16 cellular contexts compared by ENCODE assay signal in genomic region chr14:96811265-96811664, GRCh38. TPM values are rescaled to one million over a fixed set of nuclear protein-coding genes. Genes with fewer than 3 reads are reported as not detected.
DNase-seq lines count a peak whose midpoint lies in the region; ATAC-seq and TF ChIP-seq lines count a peak whose summit lies in the region.
"Had no signal": no experiment of that assay in that cellular context is flagged by ENCODE, and none has a peak within 500 bp of the region (broad histone marks: within the 10 kb centered on the region; RNA-seq: fewer than 3 reads in every experiment).

No MANE protein-coding gene starts in this region.

- peaks cover 11% of the 10 kb centered on the region for H3F3A ChIP-seq in SK-N-SH (replicated peaks; ENCODE audit: insufficient read depth)

- no peak for TF ChIP-seq CTCF in SK-N-SH (IDR thresholded peaks at IDR 0.05)
- no peak for TF ChIP-seq CTCF in fibroblast of mammary gland (conservative IDR thresholded peaks at IDR 0.05; ENCODE audit: control insufficient read depth, insufficient read depth, low read depth, low read length)

- H3K36me3 ChIP-seq in SK-N-SH (replicated peaks in 1 of 2; ENCODE audit: control insufficient read depth in 1 of 2, insufficient read depth in 2 of 2, low read length in 1 of 2) (no peaks in the 10 kb centered on the region), skeletal muscle satellite cell (ENCODE audit: insufficient read depth, low read length) (no peaks in the 10 kb centered on the region)
- H3K36me3 ChIP-seq: sigmoid colon had no signal

- POLR2A ChIA-PET in SK-N-SH (lab: Yijun Ruan, JAX), result no interaction called here

- H3K27me3 ChIP-seq in SK-N-SH (ENCODE audit: insufficient read depth) (no peaks in the 10 kb centered on the region), skeletal muscle satellite cell (ENCODE audit: control insufficient read depth, insufficient read depth, low read length) (no peaks in the 10 kb centered on the region)
- H3K27me3 ChIP-seq: sigmoid colon, testis had no signal

- H3K9ac ChIP-seq in SK-N-SH (peak overlapping the region; percentile 28; the same call in 1 of the 2 replicates), skeletal muscle satellite cell (ENCODE audit: low read depth, low read length) (no peak overlapping the region)

- CTCF ChIA-PET in SK-N-SH (lab: Yijun Ruan, JAX), result no interaction called here

- TF ChIP-seq EP300 in SK-N-SH (IDR thresholded peaks at IDR 0.05; ENCODE audit: borderline replicate concordance in 1 of 2, low read depth in 1 of 2, low read length in 1 of 2), result no peak

- peak overlapping the region in 1 of 2 experiments; percentile 71; a peak in 2 of 4 replicates for H3K27ac ChIP-seq in SK-N-SH (ENCODE audit: low read depth in 2 of 2, low read length in 1 of 2)
- H3K27ac ChIP-seq: PC-9, sigmoid colon, testis had no signal

- H3K4me3 ChIP-seq in SK-N-SH (ENCODE audit: low read depth in 2 of 2, low read length in 1 of 2) (no peak overlapping the region), fibroblast of mammary gland (ENCODE audit: control insufficient read depth, low read depth, low read length) (no peak overlapping the region), skeletal muscle satellite cell (ENCODE audit: low read length) (no peak overlapping the region)
- H3K4me3 ChIP-seq: PC-9, sigmoid colon, testis had no signal

- TF ChIP-seq RAD21 in SK-N-SH (IDR thresholded peaks at IDR 0.05; ENCODE audit: low read length), result no peak

- peaks cover 88% of the 10 kb centered on the region for H3K79me2 ChIP-seq in SK-N-SH (ENCODE audit: insufficient read depth)

- H3K9me3 ChIP-seq in SK-N-SH (no peaks in the 10 kb centered on the region), skeletal muscle satellite cell (replicated peaks; ENCODE audit: low read length) (no peaks in the 10 kb centered on the region)
- H3K9me3 ChIP-seq: sigmoid colon, testis had no signal

- H3K4me1 ChIP-seq in SK-N-SH (ENCODE audit: control insufficient read depth in 1 of 2, insufficient read depth in 2 of 2, low read depth in 1 of 2, low read length in 1 of 2) (no peaks in the 10 kb centered on the region), skeletal muscle satellite cell (ENCODE audit: control insufficient read depth, insufficient read depth, low read length) (peaks cover 5% of the 10 kb centered on the region)
- H3K4me1 ChIP-seq: sigmoid colon, testis had no signal

- no peaks in the 10 kb centered on the region for H3K9me2 ChIP-seq in SK-N-SH

- peak overlapping the region; percentile 36 for H2AFZ ChIP-seq in SK-N-SH (ENCODE audit: low read depth)
- H2AFZ ChIP-seq: PC-9 had no signal

- ATAC-seq in HG02973 (IDR thresholded peaks at IDR 0.05; ENCODE audit: unreplicated experiment), result no peak
- ATAC-seq: activated T-cell treated with anti-CD3 and anti-CD28 coated beads, Interleukin-2, amount 50 U/mL, for 72 hours had no signal

- DNase-seq in GM04503 (ENCODE audit: low read depth) (peak; percentile 38), SK-N-SH (no peak), fibroblast of mammary gland (ENCODE audit: low read depth) (peak; percentile 85), DMS153 treated with DMSO at 0.1 percent for 48 hours (lab: John Stamatoyannopoulos, UW; ENCODE audit: unreplicated experiment) (no peak), NCI-H510A (lab: John Stamatoyannopoulos, UW) (no peak)
- DNase-seq: activated CD4-positive, alpha-beta memory T cell treated with anti-CD3 and anti-CD28 coated beads for 36 hours; activated T-cell treated with anti-CD3 and anti-CD28 coated beads, Interleukin-2, amount 50 U/mL, for 72 hours; DMS79 treated with DMSO at 0.1 percent for 48 hours; NCI-H2029 treated with DMSO at 0.1 percent for 48 hours; NCI-H526; PC-9; sigmoid colon; stimulated activated CD4-positive, alpha-beta T cell treated with anti-CD3 and anti-CD28 coated beads, Interleukin-4, amount 100 ng/mL, for 24 hours; testis had no signal

- 14% methylated on average over 2 of the region's 2 CpGs for WGBS in SK-N-SH (ENCODE audit: low lambda C conversion rate)

- peaks cover under 1% of the 10 kb centered on the region; the same call in 1 of the 2 replicates for H4K20me1 ChIP-seq in SK-N-SH (ENCODE audit: insufficient read depth)

- H3K4me2 ChIP-seq in SK-N-SH, result peak overlapping the region; percentile 31; the same call in 1 of the 2 replicates
- H3K4me2 ChIP-seq in skeletal muscle satellite cell (ENCODE audit: low read length), result peak overlapping the region; percentile 48
- H3K4me2 ChIP-seq: PC-9 had no signal

TF ChIP-seq in SK-N-SH, 30 proteins besides CTCF, POLR2A, EP300 and RAD21:
- TF ChIP-seq TAF1 (IDR thresholded peaks at IDR 0.05; ENCODE audit: borderline replicate concordance, low read depth, low read length) (no peak), FOSL2 (IDR thresholded peaks at IDR 0.05; ENCODE audit: borderline replicate concordance, low read depth) (peak; percentile 74; the same call in 1 of the 2 replicates), SIN3A (IDR thresholded peaks at IDR 0.05; ENCODE audit: borderline replicate concordance, low read depth, low read length) (no peak), FOXJ3 (CRISPR knock-in tag; IDR thresholded peaks at IDR 0.05) (no peak), IRF3 (IDR thresholded peaks at IDR 0.05; ENCODE audit: low read depth, low read length) (no peak), TCF12 (IDR thresholded peaks at IDR 0.05) (0 out of 2 replicates have a peak, but pooled peaks have one; percentile 14), NFIC (IDR thresholded peaks at IDR 0.05; ENCODE audit: borderline replicate concordance) (no peak), SMC3 (IDR thresholded peaks at IDR 0.05; ENCODE audit: low read depth, low read length) (no peak), TEAD4 (IDR thresholded peaks at IDR 0.05; ENCODE audit: borderline replicate concordance, insufficient read depth) (peak; percentile 35; the same call in 1 of the 2 replicates), JUND (IDR thresholded peaks at IDR 0.05) (peak; percentile 22; the same call in 1 of the 2 replicates)

RNA-seq across cellular contexts. Expression of gene VRK1, which starts 14.1 kb away (rescaled TPM):
- 8.6 and 9.1 TPM in 2 replicates for polyA plus RNA-seq in SK-N-SH (2012; rRNA removed)
- 11.5 and 15.9 TPM in 2 replicates for polyA plus RNA-seq in SK-N-SH (2012; cell fraction: cytosol; rRNA removed)
- polyA plus RNA-seq in SK-N-SH (2012; cell fraction: nucleus; rRNA removed), result 3.9 and 6.4 TPM in 2 replicates
- 25.8 and 34.0 TPM in 2 replicates for total RNA-seq in skeletal muscle satellite cell (2012; rRNA removed)

Comparison
In these comparisons a context has a peak if more than half of its experiments do, and no peak if none do; other contexts are left out.
1. DNase-seq: peak in GM04503 (single experiment) and fibroblast of mammary gland (single experiment); none in SK-N-SH (single experiment), DMS153 treated with DMSO at 0.1 percent for 48 hours (single experiment) and NCI-H510A (single experiment).